In genomic region chr2:232300894-232301387, GRCh38 we compare ENCODE assay signal across 11 cellular contexts.
A peak's percentile ranks its signal among the peaks of the same experiment; 100 is the strongest.
DNase-seq lines count a peak whose midpoint lies in the region; ATAC-seq, FAIRE-seq and TF ChIP-seq lines count a peak whose summit lies in the region.
"Had no signal": no experiment of that assay in that cellular context is flagged by ENCODE, and none has a peak within 500 bp of the region (broad histone marks: within the 10 kb centered on the region; RNA-seq: fewer than 3 reads in every experiment).

No MANE protein-coding gene starts in this region.

- H3K27ac ChIP-seq in naive thymus-derived CD4-positive, alpha-beta T cell (ENCODE audit: low read depth, low read length): no peak overlapping the region

- no peak overlapping the region for H3K4me3 Mint-ChIP-seq in naive thymus-derived CD4-positive, alpha-beta T cell
- H3K4me3 Mint-ChIP-seq: nephron progenitor cell; T-helper 2 cell treated with Interferon-gamma antibody and Interleukin-4, amounts not matched to agents 5 μg/mL and 100 μg/mL, for 36 hours had no signal

- H3K27ac Mint-ChIP-seq in naive thymus-derived CD4-positive, alpha-beta T cell: peak overlapping the region in 4 of 9 donors; percentile 16 to 69 (median 24)
- H3K27ac Mint-ChIP-seq: nephron progenitor cell; T-helper 2 cell treated with Interferon-gamma antibody and Interleukin-4, amounts not matched to agents 5 μg/mL and 100 μg/mL, for 36 hours had no signal

- intact Hi-C loops in naive thymus-derived CD4-positive, alpha-beta T cell (cut with micrococcal nuclease): no loop called here

- H3K9me3 ChIP-seq in naive thymus-derived CD4-positive, alpha-beta T cell (ENCODE audit: control insufficient read depth in 2 of 3, low read length in 3 of 3): no peaks in the 10 kb centered on the region

- H3K27me3 ChIP-seq in bronchial epithelial cell (ENCODE audit: control insufficient read depth, insufficient read depth, low read length): no peaks in the 10 kb centered on the region
- no peaks in the 10 kb centered on the region for H3K27me3 ChIP-seq in naive thymus-derived CD4-positive, alpha-beta T cell (ENCODE audit: control insufficient read depth in 2 of 2, insufficient read depth in 2 of 2, low read length in 2 of 2)

- H3K4me3 ChIP-seq in LNCaP clone FGC (ENCODE audit: low read depth, low read length): no peak overlapping the region
- no peak overlapping the region for H3K4me3 ChIP-seq in bronchial epithelial cell (ENCODE audit: low read depth, low read length)
- no peak overlapping the region for H3K4me3 ChIP-seq in naive thymus-derived CD4-positive, alpha-beta T cell (ENCODE audit: low read length)

- peaks cover 0 to 14% (median 0%) of the 10 kb centered on the region in 11 donors for H3K9me3 Mint-ChIP-seq in naive thymus-derived CD4-positive, alpha-beta T cell
- H3K9me3 Mint-ChIP-seq: T-helper 2 cell treated with Interferon-gamma antibody and Interleukin-4, amounts not matched to agents 5 μg/mL and 100 μg/mL, for 36 hours had no signal

- CTCF ChIA-PET in naive thymus-derived CD4-positive, alpha-beta T cell (lab: Charles Lee): interaction anchor here (0.7 to 1.3 kb wide), 2 partner anchors 8 to 20 kb away, joined by 3 to 4 read pairs; no protein-coding TSS in a partner anchor

- TF ChIP-seq CTCF in LNCaP clone FGC (IDR thresholded peaks at IDR 0.05; ENCODE audit: control insufficient read depth, extremely low read depth, insufficient read depth) (peak; percentile 17; the same call in 1 of the 2 replicates), bronchial epithelial cell (IDR thresholded peaks at IDR 0.05; ENCODE audit: insufficient read depth, low read length, severe bottlenecking) (no peak)

- FAIRE-seq in bronchial epithelial cell (lab: Jason Lieb, UNC): no peak
- FAIRE-seq: GM18507 had no signal

- peak; percentile 48 for ATAC-seq in naive thymus-derived CD4-positive, alpha-beta T cell
- ATAC-seq in HG02885 (IDR thresholded peaks at IDR 0.05; ENCODE audit: poor library complexity, unreplicated experiment) (no peak), GM19455 (IDR thresholded peaks at IDR 0.05; ENCODE audit: unreplicated experiment) (no peak)

- peaks cover 12 to 25% (median 20%) of the 10 kb centered on the region in 7 donors for H3K4me1 Mint-ChIP-seq in naive thymus-derived CD4-positive, alpha-beta T cell

- no peaks in the 10 kb centered on the region for H3K27me3 Mint-ChIP-seq in naive thymus-derived CD4-positive, alpha-beta T cell

- DNase-seq in DMS53 (lab: John Stamatoyannopoulos, UW) (peak; percentile 96), LNCaP clone FGC (ENCODE audit: low read depth) (peak; percentile 81), bronchial epithelial cell (ENCODE audit: low read depth) (peak; percentile 80), HCEC 1CT (no peak)
- no peak for DNase-seq in naive thymus-derived CD4-positive, alpha-beta T cell
- DNase-seq: activated CD8-positive, alpha-beta memory T cell treated with anti-CD3 and anti-CD28 coated beads, Interleukin-2, amount 50 U/mL, for 48 hours; nephron progenitor cell had no signal

- H3K4me1 ChIP-seq in naive thymus-derived CD4-positive, alpha-beta T cell (ENCODE audit: control insufficient read depth in 2 of 2, insufficient read depth in 2 of 2, low read length in 2 of 2): peaks cover 0 to 7% of the 10 kb centered on the region in 2 donors

- H3K36me3 Mint-ChIP-seq in naive thymus-derived CD4-positive, alpha-beta T cell: peaks cover 17 to 52% (median 30%) of the 10 kb centered on the region in 5 donors

- POLR2A ChIA-PET in naive thymus-derived CD4-positive, alpha-beta T cell (lab: Charles Lee): no interaction called here

- no peaks in the 10 kb centered on the region for H3K36me3 ChIP-seq in bronchial epithelial cell (ENCODE audit: control insufficient read depth, insufficient read depth, low read length)
- peaks cover 0 to 16% (median 0%) of the 10 kb centered on the region in 3 experiments for H3K36me3 ChIP-seq in naive thymus-derived CD4-positive, alpha-beta T cell (ENCODE audit: control insufficient read depth in 2 of 3, insufficient read depth in 3 of 3, low read length in 3 of 3)

Comparison
In these comparisons a context has a peak if more than half of its experiments do, and no peak if none do; other contexts are left out.
1. DNase-seq: peak in DMS53 (single experiment), LNCaP clone FGC (single experiment) and bronchial epithelial cell (single experiment); none in naive thymus-derived CD4-positive, alpha-beta T cell (0 of 9) and HCEC 1CT (single experiment).